Comparison of ENCODE assay signal across 8 cellular contexts in genomic region chr1:231603598-231604275, GRCh38. TPM values are rescaled to one million over a fixed set of nuclear protein-coding genes. Genes with fewer than 3 reads are reported as not detected.
DNase-seq lines count a peak whose midpoint lies in the region; ATAC-seq and TF ChIP-seq lines count a peak whose summit lies in the region.

No MANE protein-coding gene starts in this region.

- 33 to 36% methylated on average over 8 of the region's 8 CpGs for WGBS in thyroid gland, 2 donors

- H3K36me3 ChIP-seq in lower lobe of right lung (no peaks in the 10 kb centered on the region), thyroid gland (no peaks in the 10 kb centered on the region)

- POLR2A ChIA-PET in T-cell (lab: Charles Lee) = interaction anchor here in 1 of 2 donors (0.8 kb wide), 1 partner anchor 199 kb away, joined by 5 read pairs; no protein-coding TSS in a partner anchor

- CTCF ChIA-PET in T-cell (lab: Charles Lee) = interaction anchor here (0.6 to 1.7 kb wide), 12 partner anchors 9 to 824 kb away, joined by 3 to 9 read pairs (median 3); no protein-coding TSS in a partner anchor

- H3K4me3 ChIP-seq in lower lobe of right lung (peak overlapping the region; percentile 50), thyroid gland (replicated peaks in 1 of 3) (peak overlapping the region in 2 of 3 donors; percentile 10 to 15)

- TF ChIP-seq CTCF in lower lobe of right lung (IDR thresholded peaks at IDR 0.05) = peak; percentile 83
- TF ChIP-seq CTCF in thyroid gland (IDR thresholded peaks at IDR 0.05) = peak; percentile 48 to 81 (median 69)

- intact Hi-C loops in lower lobe of right lung (cut with DNase I) = loop anchor here (10.0 kb wide), 1 partner anchor 249 kb away; no protein-coding TSS in a partner anchor
- intact Hi-C loops in thyroid gland (cut with DNase I) = loop anchor here (5.0 kb wide), 1 partner anchor 246 kb away; no protein-coding TSS in a partner anchor

- H3K9me3 ChIP-seq in lower lobe of right lung (no peaks in the 10 kb centered on the region), thyroid gland (no peaks in the 10 kb centered on the region)

- H3K27me3 ChIP-seq in lower lobe of right lung (ENCODE audit: low read depth) (no peaks in the 10 kb centered on the region), thyroid gland (no peaks in the 10 kb centered on the region)

- H3K27me3 Mint-ChIP-seq in T-cell = no peaks in the 10 kb centered on the region

- ATAC-seq in HG02759 (IDR thresholded peaks at IDR 0.05; ENCODE audit: unreplicated experiment) (peak; percentile 73), T-cell (replicated peaks in 1 of 4) (peak; percentile 89 to 95 (median 94)), lower lobe of right lung (peak; percentile 55 to 87)

- H3K27ac Mint-ChIP-seq in T-cell = peak overlapping the region; percentile 90 to 91

- no peaks in the 10 kb centered on the region for H3K36me3 Mint-ChIP-seq in T-cell

- peak overlapping the region; percentile 85 to 95 (median 88) for H3K4me3 Mint-ChIP-seq in T-cell

- H3K27ac ChIP-seq in lower lobe of right lung (no peak overlapping the region), thyroid gland (no peak overlapping the region)

- peaks cover 6 to 13% (median 10%) of the 10 kb centered on the region in 3 donors for H3K4me1 Mint-ChIP-seq in T-cell

- H3K4me1 ChIP-seq in lower lobe of right lung = peaks cover 27% of the 10 kb centered on the region
- no peaks in the 10 kb centered on the region for H3K4me1 ChIP-seq in thyroid gland

- no peaks in the 10 kb centered on the region for H3K9me3 Mint-ChIP-seq in T-cell

- DNase-seq in activated naive CD4-positive, alpha-beta T cell treated with Interleukin-2 at 50 U/mL for 16 hours = peak; percentile 27
- no peak for DNase-seq in activated naive CD4-positive, alpha-beta T cell treated with anti-CD3 and anti-CD28 coated beads, Interleukin-2, amount 50 U/mL, for 16 hours
- DNase-seq in NCI-H146 treated with DMSO at 0.1 percent for 48 hours (lab: John Stamatoyannopoulos, UW; ENCODE audit: unreplicated experiment) (peak; percentile 77), T-cell (peak in 18 of 34 experiments; percentile 6 to 61 (median 24)), dedifferentiated amniotic fluid mesenchymal stem cell (ENCODE audit: extremely low spot score) (peak; percentile 73), lower lobe of right lung (no peak), thyroid gland (peak; percentile 24 to 27)

- no peak for TF ChIP-seq POLR2A in thyroid gland (IDR thresholded peaks at IDR 0.05)

RNA-seq across cellular contexts. Expression of gene DISC1, which starts 22.9 kb away (rescaled TPM):
- total RNA-seq in T-cell (10 to 100 TPM; 12.9 to 37.0 (median 14.6) TPM), lower lobe of right lung (13.6 TPM), thyroid gland (10 to 100 TPM in 1 of 4 donors, 1 to 10 TPM in 3; 6.9 to 17.7 (median 9.8) TPM)

Comparison
In these comparisons a context has a peak if more than half of its experiments do, and no peak if none do; other contexts are left out.
1. DNase-seq: peak in activated naive CD4-positive, alpha-beta T cell treated with Interleukin-2 at 50 U/mL for 16 hours (single experiment), NCI-H146 treated with DMSO at 0.1 percent for 48 hours (single experiment), T-cell (18 of 34), dedifferentiated amniotic fluid mesenchymal stem cell (single experiment) and thyroid gland (2 of 2); none in activated naive CD4-positive, alpha-beta T cell treated with anti-CD3 and anti-CD28 coated beads, Interleukin-2, amount 50 U/mL, for 16 hours (single experiment) and lower lobe of right lung (single experiment).
2. Peak in every context shown above with its lines, with median percentiles within 50 percentile points of each other: ATAC-seq.